In the genomic region with DNA sequence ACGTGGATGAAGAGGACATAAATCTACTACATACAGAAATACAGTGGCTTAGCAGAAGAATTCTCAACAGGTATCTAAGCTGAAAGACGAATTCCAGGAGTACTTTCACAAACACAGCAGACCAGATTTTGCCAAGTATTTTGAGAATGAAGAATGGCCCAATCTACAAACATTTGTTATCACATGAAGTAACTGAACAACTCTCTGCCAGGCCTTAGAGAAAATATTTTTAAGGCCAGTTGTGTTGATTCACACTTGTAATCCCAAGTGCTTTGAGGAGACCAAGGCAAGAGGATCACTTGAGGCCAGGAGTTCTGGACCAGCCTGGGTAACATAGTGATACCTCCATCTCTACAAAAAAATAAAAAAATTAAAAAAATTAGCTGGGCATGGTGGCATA, we compare ENCODE assay signal across 24 cellular contexts.
"Had no signal": no experiment of that assay in that cellular context is flagged by ENCODE, and none has a peak within 500 bp of the region (broad histone marks: within the 10 kb centered on the region; RNA-seq: fewer than 3 reads in every experiment).

No MANE protein-coding gene starts in this region.

- DNase-seq: activated CD4-positive, alpha-beta T cell treated with anti-CD3 and anti-CD28 coated beads, Interleukin-2, amount 10 ng/mL, durations not matched to agents 7 days and 5 days; activated CD8-positive, alpha-beta memory T cell treated with anti-CD3 and anti-CD28 coated beads, Interleukin-2, amount 50 U/mL, for 4 hours; activated naive CD4-positive, alpha-beta T cell treated with anti-CD3 and anti-CD28 coated beads for 36 hours; activated T-cell treated with anti-CD3 and anti-CD28 coated beads, Interleukin-2, amount 50 U/mL, for 4 hours; effector memory CD8-positive, alpha-beta T cell; foreskin melanocyte; glutamatergic neuron; hypothalamus; mucosa of descending colon; naive B cell; right lobe of liver; small intestine; stimulated activated CD4-positive, alpha-beta T cell treated with anti-CD3 and anti-CD28 coated beads, Interleukin-15, amount 100 ng/mL, for 24 hours; stimulated activated CD4-positive, alpha-beta T cell treated with anti-CD3 and anti-CD28 coated beads, Interleukin-2, amount 100 ng/mL, for 48 hours; stimulated activated naive CD8-positive, alpha-beta T cell treated with anti-CD3 and anti-CD28 coated beads, Interleukin-15, amount 100 ng/mL, for 72 hours; T-cell; T-helper 9 cell; transverse colon had no signal

- H3K9me3 Mint-ChIP-seq: naive B cell; stimulated activated naive CD8-positive, alpha-beta T cell treated with anti-CD3 and anti-CD28 coated beads, Interleukin-15, amount 100 ng/mL, for 72 hours; T-cell had no signal

- H3K27ac Mint-ChIP-seq: activated naive CD4-positive, alpha-beta T cell treated with anti-CD3 and anti-CD28 coated beads for 36 hours; stimulated activated naive CD8-positive, alpha-beta T cell treated with anti-CD3 and anti-CD28 coated beads, Interleukin-15, amount 100 ng/mL, for 72 hours had no signal

- H3K4me3 Mint-ChIP-seq: activated CD4-positive, alpha-beta T cell treated with anti-CD3 and anti-CD28 coated beads, Interleukin-2, amount 10 ng/mL, durations not matched to agents 7 days and 5 days; activated naive CD4-positive, alpha-beta T cell treated with anti-CD3 and anti-CD28 coated beads for 36 hours; activated T-cell treated with anti-CD3 and anti-CD28 coated beads, Interleukin-2, amount 50 U/mL, for 4 hours; naive B cell; stimulated activated naive CD8-positive, alpha-beta T cell treated with anti-CD3 and anti-CD28 coated beads, Interleukin-15, amount 100 ng/mL, for 72 hours; T-cell had no signal

- H3K4me3 ChIP-seq: ascending aorta, mucosa of descending colon, right lobe of liver, suprapubic skin, transverse colon had no signal

- FAIRE-seq: bronchial epithelial cell, keratinocyte, small intestine had no signal

- H3K27me3 Mint-ChIP-seq: activated CD4-positive, alpha-beta T cell treated with anti-CD3 and anti-CD28 coated beads, Interleukin-2, amount 10 ng/mL, durations not matched to agents 7 days and 5 days; effector memory CD8-positive, alpha-beta T cell; naive B cell; stimulated activated naive CD8-positive, alpha-beta T cell treated with anti-CD3 and anti-CD28 coated beads, Interleukin-15, amount 100 ng/mL, for 72 hours; T-cell had no signal

- ATAC-seq: activated CD4-positive, CD25-positive, alpha-beta regulatory T cell treated with anti-CD3 and anti-CD28 coated beads, Interleukin-2, amount 50 U/mL, for 24 hours; activated T-cell treated with anti-CD3 and anti-CD28 coated beads, Interleukin-2, amount 50 U/mL, for 4 hours; effector memory CD8-positive, alpha-beta T cell; mucosa of descending colon; SK-N-SH treated with all-trans-retinoic acid at 6 μM for 48 hours; stimulated activated naive CD8-positive, alpha-beta T cell treated with anti-CD3 and anti-CD28 coated beads, Interleukin-15, amount 100 ng/mL, for 72 hours; T-cell had no signal
